Comparison of ENCODE assay signal across 8 cellular contexts in genomic region chr1:9428601-9429368, GRCh38.
DNase-seq lines count a peak whose midpoint lies in the region; ATAC-seq, FAIRE-seq and TF ChIP-seq lines count a peak whose summit lies in the region.

No MANE protein-coding gene starts in this region.

- H3K4me3 ChIP-seq in HepG2 (replicated peaks in 1 of 3; ENCODE audit: insufficient read depth in 1 of 3, low read depth in 2 of 3, low read length in 3 of 3): peak overlapping the region; percentile 46 to 69 (median 60)

- no peaks in the 10 kb centered on the region for H3K79me2 ChIP-seq in HepG2 (ENCODE audit: insufficient read depth, low read length)

- H3K9ac ChIP-seq in HepG2 (ENCODE audit: insufficient read depth, low read depth, low read length): peak overlapping the region; percentile 72

- no TSS peak for BruUV-seq in HepG2 (replicated peaks; lab: Mats Ljungman, UMichigan)

- peak overlapping the region; percentile 94 for H3K4me2 ChIP-seq in HepG2 (ENCODE audit: low read depth, low read length)

- H3K9me3 ChIP-seq in HepG2 (ENCODE audit: low read length): no peaks in the 10 kb centered on the region

- WGBS in HepG2 (ENCODE audit: low lambda C conversion rate): 2% methylated on average over 39 of the region's 48 CpGs

- ATAC-seq in GM19397 (IDR thresholded peaks at IDR 0.05; ENCODE audit: unreplicated experiment): peak; percentile 83
- ATAC-seq in HG03571 (IDR thresholded peaks at IDR 0.05; ENCODE audit: unreplicated experiment): peak; percentile 65
- peak; percentile 93 for ATAC-seq in HepG2

- peak overlapping the region; percentile 58 for H3K27ac ChIP-seq in HepG2 (ENCODE audit: extremely low read length, insufficient read depth, low read length)

- POLR2A ChIA-PET in HepG2 (lab: Yijun Ruan, JAX): interaction anchor here (0.7 to 3.7 kb wide), 6 partner anchors 10 to 196 kb away, joined by 3 to 27 read pairs (median 4); no protein-coding TSS in a partner anchor

- no peak; a peak in 1 of 4 replicates for TF ChIP-seq EP300 in HepG2 (IDR thresholded peaks at IDR 0.05; ENCODE audit: low read depth in 2 of 2, low read length in 2 of 2)
- TF ChIP-seq EP300 in HepG2 (CRISPR knock-in tag; IDR thresholded peaks at IDR 0.05; ENCODE audit: borderline replicate concordance): no peak

- peak; percentile 85 for TF ChIP-seq RAD21 in HepG2 (CRISPR knock-in tag; IDR thresholded peaks at IDR 0.05)

- H3K27me3 ChIP-seq in HepG2 (ENCODE audit: control insufficient read depth in 1 of 2, insufficient read depth in 2 of 2, low read length in 2 of 2): no peaks in the 10 kb centered on the region

- peak overlapping the region; percentile 85 for H2AFZ ChIP-seq in HepG2 (ENCODE audit: low read length)

- CTCF ChIA-PET in HepG2 (lab: Yijun Ruan, JAX; ENCODE audit: low intra/inter-chr PET ratio, low total read pairs): interaction anchor here (2.5 kb wide), 1 partner anchor 27 kb away, joined by 9 read pairs; no protein-coding TSS in a partner anchor

- no peaks in the 10 kb centered on the region for H3K36me3 ChIP-seq in HepG2 (replicated peaks in 1 of 2; ENCODE audit: control insufficient read depth in 1 of 2, insufficient read depth in 2 of 2, low read length in 2 of 2)

- in situ Hi-C loops in HepG2 (cut with HindIII; ENCODE audit: extremely low pct_ligation_motif_present, low pct_unique_long_range_greater_than_20kb): no loop called here

- peak; percentile 41 to 79 for TF ChIP-seq POLR2A in HepG2 (IDR thresholded peaks at IDR 0.05; ENCODE audit: insufficient read depth in 1 of 2, low read depth in 2 of 2, low read length in 2 of 2)

- DNase-seq in CD1c-positive myeloid dendritic cell (ENCODE audit: extremely low spot score) (peak; percentile 100), NCI-H774 (lab: John Stamatoyannopoulos, UW) (peak; percentile 95), dermis microvascular lymphatic vessel endothelial cell (ENCODE audit: low read depth in 2 of 2) (peak; percentile 98 to 99), HepG2 (ENCODE audit: low spot score) (peak; percentile 98)
- peak; percentile 100 for DNase-seq in activated CD4-positive, alpha-beta T cell treated with anti-CD3 and anti-CD28 coated beads, Interleukin-2, amount 50 U/mL, for 48 hours
- DNase-seq in stimulated activated CD4-positive, alpha-beta T cell treated with anti-CD3 and anti-CD28 coated beads, Interleukin-2, amount 100 ng/mL, for 48 hours: peak; percentile 100

- intact Hi-C loops in HepG2 (cut with micrococcal nuclease; ENCODE audit: unreplicated experiment): loop anchor here (2.0 kb wide), 1 partner anchor 20 kb away; no protein-coding TSS in a partner anchor

- peak; percentile 77 for TF ChIP-seq CTCF in HepG2 (CRISPR knock-in tag; IDR thresholded peaks at IDR 0.05)

- FAIRE-seq in HepG2 (lab: Jason Lieb, UNC): peak; percentile 97

- H4K20me1 ChIP-seq in HepG2 (ENCODE audit: insufficient read depth, low read length): no peaks in the 10 kb centered on the region

- H3K4me1 ChIP-seq in HepG2 (ENCODE audit: insufficient read depth, low read length): peaks cover 60% of the 10 kb centered on the region

TF ChIP-seq in HepG2, 621 proteins besides CTCF, POLR2A, EP300 and RAD21 (continues in another document):
- peak; percentile 34; the same call in 1 of the 2 replicates for TF ChIP-seq RARA (CRISPR knock-in tag; IDR thresholded peaks at IDR 0.05)
- TF ChIP-seq ZNF782 (CRISPR knock-in tag; IDR thresholded peaks at IDR 0.05; ENCODE audit: borderline replicate concordance): no peak
- TF ChIP-seq ZNF12 (CRISPR knock-in tag; IDR thresholded peaks at IDR 0.05): peak; percentile 43; the same call in 1 of the 2 replicates
- TF ChIP-seq MYPOP (CRISPR knock-in tag; IDR thresholded peaks at IDR 0.05): peak; percentile 64; the same call in 1 of the 2 replicates
- peak; percentile 81 for TF ChIP-seq RXRA (CRISPR knock-in tag; IDR thresholded peaks at IDR 0.05)
- no peak for TF ChIP-seq ELF4 (CRISPR knock-in tag; IDR thresholded peaks at IDR 0.05; ENCODE audit: borderline replicate concordance)
- no peak for TF ChIP-seq POGK (CRISPR knock-in tag; conservative IDR thresholded peaks at IDR 0.05)
- no peak for TF ChIP-seq ZNF781 (CRISPR knock-in tag; IDR thresholded peaks at IDR 0.05; ENCODE audit: borderline replicate concordance, not compliant biosample characterization)
- 0 out of 2 replicates have a peak, but pooled peaks have one; percentile 73 for TF ChIP-seq E2F2 (CRISPR knock-in tag; IDR thresholded peaks at IDR 0.05; ENCODE audit: borderline replicate concordance)
- no peak for TF ChIP-seq CEBPZ (IDR thresholded peaks at IDR 0.05; ENCODE audit: low read length)
- no peak; the same call in 1 of the 2 replicates for TF ChIP-seq ZNF619 (CRISPR knock-in tag; IDR thresholded peaks at IDR 0.05)
- TF ChIP-seq ZNF18 (CRISPR knock-in tag; IDR thresholded peaks at IDR 0.05; ENCODE audit: insufficient replicate concordance): no peak
- no peak for TF ChIP-seq IRF1 (CRISPR knock-in tag; IDR thresholded peaks at IDR 0.05; ENCODE audit: low read depth)

Comparison
In these comparisons a context has a peak if more than half of its experiments do, and no peak if none do; other contexts are left out.
1. Peak in every context shown above with its lines: DNase-seq, ATAC-seq, H3K4me3 ChIP-seq and H3K27ac ChIP-seq.